In the genomic region with DNA sequence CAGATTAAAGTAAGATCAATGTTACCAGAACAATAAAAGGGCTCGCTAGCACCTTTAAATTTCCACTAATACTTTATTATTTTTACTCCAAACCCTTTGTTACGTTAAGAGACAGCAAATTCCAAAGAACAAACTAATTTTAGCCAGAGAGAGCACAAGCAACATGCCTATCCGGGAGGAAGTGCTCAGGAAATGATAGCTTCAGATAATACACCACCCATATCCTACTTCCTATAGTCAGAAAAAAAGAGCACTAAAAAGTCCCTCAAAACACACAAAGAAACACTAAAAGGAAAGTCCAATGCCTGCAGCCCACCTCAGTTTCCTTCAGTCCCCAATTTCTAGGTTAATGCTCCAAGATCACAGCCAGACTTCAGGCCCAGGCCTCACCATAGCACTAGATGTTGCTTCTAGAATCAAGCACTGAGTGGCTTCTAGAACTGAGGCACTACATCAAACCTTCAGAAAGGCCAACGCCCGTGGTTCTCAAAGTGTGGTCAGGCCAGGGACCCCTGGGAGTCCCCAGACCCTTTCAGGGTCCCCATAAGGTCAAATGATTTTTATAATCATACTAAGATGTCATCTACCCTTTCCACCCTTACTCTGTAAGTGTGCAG, we compare ENCODE assay signal across 18 cellular contexts.
DNase-seq lines count a peak whose midpoint lies in the region; ATAC-seq and TF ChIP-seq lines count a peak whose summit lies in the region.
"Had no signal": no experiment of that assay in that cellular context is flagged by ENCODE, and none has a peak within 500 bp of the region (broad histone marks: within the 10 kb centered on the region; RNA-seq: fewer than 3 reads in every experiment).

No MANE protein-coding gene starts in this region.

- no peaks in the 10 kb centered on the region for H3K9me3 ChIP-seq in ascending aorta
- H3K9me3 ChIP-seq: ovary, thoracic aorta had no signal

- H3K27ac ChIP-seq in ascending aorta (peak overlapping the region; percentile 29 to 65), skin epidermis (peak overlapping the region in 13 of 21 experiments; percentile 7 to 73 (median 50))
- H3K27ac ChIP-seq: ovary had no signal

- intact Hi-C loops in ascending aorta (cut with DNase I) = no loop called here

- no peak overlapping the region for H3K4me3 ChIP-seq in ascending aorta
- H3K4me3 ChIP-seq in skin epidermis = no peak overlapping the region
- H3K4me3 ChIP-seq: MG63, ovary, thoracic aorta had no signal

- TF ChIP-seq CTCF in ascending aorta (IDR thresholded peaks at IDR 0.05) = no peak

- peak; percentile 53 for DNase-seq in KG1 (lab: John Stamatoyannopoulos, UW)
- DNase-seq in ascending aorta (ENCODE audit: low spot score in 2 of 2) = peak in 1 of 2 donors; percentile 54
- no peak for DNase-seq in left lobe of liver (ENCODE audit: low spot score)
- no peak for DNase-seq in stimulated activated CD4-positive, alpha-beta T cell treated with anti-CD3 and anti-CD28 coated beads, Interleukin-4, amount 100 ng/mL, for 24 hours
- DNase-seq in NK-92 (lab: John Stamatoyannopoulos, UW; ENCODE audit: unreplicated experiment) = no peak
- no peak for DNase-seq in COLO829 (ENCODE audit: low spot score)
- DNase-seq in iPS-NIHi11 (ENCODE audit: low spot score) = no peak
- DNase-seq: activated CD4-positive, alpha-beta T cell treated with anti-CD3 and anti-CD28 coated beads for 1 hour; activated T-cell treated with anti-CD3 and anti-CD28 coated beads, Interleukin-2, amount 50 U/mL, for 1 hour; EL; MG63; midbrain; NCI-H2029 treated with DMSO at 0.1 percent for 48 hours; NCI-H774; ovary; stimulated activated CD4-positive, alpha-beta T cell treated with anti-CD3 and anti-CD28 coated beads, Interleukin-15, amount 100 ng/mL, for 24 hours had no signal

- H3K36me3 ChIP-seq in ascending aorta = no peaks in the 10 kb centered on the region
- H3K36me3 ChIP-seq: MG63, ovary, thoracic aorta had no signal

- peaks cover 0 to 12% of the 10 kb centered on the region in 2 donors for H3K4me1 ChIP-seq in ascending aorta

- ATAC-seq in left lobe of liver = peak; percentile 33

- no peaks in the 10 kb centered on the region for H3K27me3 ChIP-seq in ascending aorta
- H3K27me3 ChIP-seq: MG63, ovary had no signal
